In the genomic region with DNA sequence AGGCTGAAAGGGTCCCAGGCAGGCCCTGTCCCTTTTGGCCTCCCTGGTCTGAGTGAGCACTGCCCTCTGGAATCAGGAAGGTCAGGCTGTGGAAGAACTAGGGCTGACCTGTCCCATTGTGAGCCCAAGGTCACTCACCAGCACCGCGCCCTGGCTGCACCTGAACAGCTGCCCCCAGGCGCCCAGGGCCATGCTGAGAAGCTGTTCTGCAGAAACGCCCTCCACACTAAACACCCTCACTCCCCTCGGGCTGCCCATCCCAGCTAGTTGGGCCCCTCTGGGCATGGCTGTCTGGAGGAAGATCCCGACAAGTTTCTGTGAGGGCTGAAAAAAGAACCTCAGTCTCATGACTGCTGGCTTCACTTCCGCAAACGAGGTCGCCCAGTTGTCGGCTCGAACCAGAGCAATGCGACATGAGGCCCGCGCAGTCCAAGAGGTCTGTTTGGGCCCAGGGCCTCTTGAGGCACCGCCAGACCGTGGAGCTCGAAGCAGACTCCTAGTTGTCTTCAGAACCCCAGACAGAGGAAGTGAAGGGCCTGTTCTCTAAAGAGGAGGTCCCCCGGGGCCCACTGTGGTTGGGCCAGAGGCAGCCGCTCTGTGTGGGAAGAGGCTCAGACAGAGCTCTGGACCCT, we compare ENCODE assay signal across 1 cellular context.
TF ChIP-seq lines count a peak whose summit lies in the region.

No MANE protein-coding gene starts in this region.

TF ChIP-seq in HepG2, 621 proteins besides CTCF, POLR2A, EP300 and RAD21 (continued from another document):
- TF ChIP-seq, protein P1, sequence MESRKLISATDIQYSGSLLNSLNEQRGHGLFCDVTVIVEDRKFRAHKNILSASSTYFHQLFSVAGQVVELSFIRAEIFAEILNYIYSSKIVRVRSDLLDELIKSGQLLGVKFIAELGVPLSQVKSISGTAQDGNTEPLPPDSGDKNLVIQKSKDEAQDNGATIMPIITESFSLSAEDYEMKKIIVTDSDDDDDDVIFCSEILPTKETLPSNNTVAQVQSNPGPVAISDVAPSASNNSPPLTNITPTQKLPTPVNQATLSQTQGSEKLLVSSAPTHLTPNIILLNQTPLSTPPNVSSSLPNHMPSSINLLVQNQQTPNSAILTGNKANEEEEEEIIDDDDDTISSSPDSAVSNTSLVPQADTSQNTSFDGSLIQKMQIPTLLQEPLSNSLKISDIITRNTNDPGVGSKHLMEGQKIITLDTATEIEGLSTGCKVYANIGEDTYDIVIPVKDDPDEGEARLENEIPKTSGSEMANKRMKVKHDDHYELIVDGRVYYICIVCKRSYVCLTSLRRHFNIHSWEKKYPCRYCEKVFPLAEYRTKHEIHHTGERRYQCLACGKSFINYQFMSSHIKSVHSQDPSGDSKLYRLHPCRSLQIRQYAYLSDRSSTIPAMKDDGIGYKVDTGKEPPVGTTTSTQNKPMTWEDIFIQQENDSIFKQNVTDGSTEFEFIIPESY (CRISPR knock-in tag; IDR thresholded peaks at IDR 0.05), result peak; percentile 83
- 0 out of 2 replicates have a peak, but pooled peaks have one; percentile 21 for TF ChIP-seq POGZ (CRISPR knock-in tag; IDR thresholded peaks at IDR 0.05)
- TF ChIP-seq, protein P2, sequence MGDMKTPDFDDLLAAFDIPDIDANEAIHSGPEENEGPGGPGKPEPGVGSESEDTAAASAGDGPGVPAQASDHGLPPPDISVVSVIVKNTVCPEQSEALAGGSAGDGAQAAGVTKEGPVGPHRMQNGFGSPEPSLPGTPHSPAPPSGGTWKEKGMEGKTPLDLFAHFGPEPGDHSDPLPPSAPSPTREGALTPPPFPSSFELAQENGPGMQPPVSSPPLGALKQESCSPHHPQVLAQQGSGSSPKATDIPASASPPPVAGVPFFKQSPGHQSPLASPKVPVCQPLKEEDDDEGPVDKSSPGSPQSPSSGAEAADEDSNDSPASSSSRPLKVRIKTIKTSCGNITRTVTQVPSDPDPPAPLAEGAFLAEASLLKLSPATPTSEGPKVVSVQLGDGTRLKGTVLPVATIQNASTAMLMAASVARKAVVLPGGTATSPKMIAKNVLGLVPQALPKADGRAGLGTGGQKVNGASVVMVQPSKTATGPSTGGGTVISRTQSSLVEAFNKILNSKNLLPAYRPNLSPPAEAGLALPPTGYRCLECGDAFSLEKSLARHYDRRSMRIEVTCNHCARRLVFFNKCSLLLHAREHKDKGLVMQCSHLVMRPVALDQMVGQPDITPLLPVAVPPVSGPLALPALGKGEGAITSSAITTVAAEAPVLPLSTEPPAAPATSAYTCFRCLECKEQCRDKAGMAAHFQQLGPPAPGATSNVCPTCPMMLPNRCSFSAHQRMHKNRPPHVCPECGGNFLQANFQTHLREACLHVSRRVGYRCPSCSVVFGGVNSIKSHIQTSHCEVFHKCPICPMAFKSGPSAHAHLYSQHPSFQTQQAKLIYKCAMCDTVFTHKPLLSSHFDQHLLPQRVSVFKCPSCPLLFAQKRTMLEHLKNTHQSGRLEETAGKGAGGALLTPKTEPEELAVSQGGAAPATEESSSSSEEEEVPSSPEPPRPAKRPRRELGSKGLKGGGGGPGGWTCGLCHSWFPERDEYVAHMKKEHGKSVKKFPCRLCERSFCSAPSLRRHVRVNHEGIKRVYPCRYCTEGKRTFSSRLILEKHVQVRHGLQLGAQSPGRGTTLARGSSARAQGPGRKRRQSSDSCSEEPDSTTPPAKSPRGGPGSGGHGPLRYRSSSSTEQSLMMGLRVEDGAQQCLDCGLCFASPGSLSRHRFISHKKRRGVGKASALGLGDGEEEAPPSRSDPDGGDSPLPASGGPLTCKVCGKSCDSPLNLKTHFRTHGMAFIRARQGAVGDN (CRISPR knock-in tag; IDR thresholded peaks at IDR 0.05), result peak; percentile 40
- TF ChIP-seq, protein P3, sequence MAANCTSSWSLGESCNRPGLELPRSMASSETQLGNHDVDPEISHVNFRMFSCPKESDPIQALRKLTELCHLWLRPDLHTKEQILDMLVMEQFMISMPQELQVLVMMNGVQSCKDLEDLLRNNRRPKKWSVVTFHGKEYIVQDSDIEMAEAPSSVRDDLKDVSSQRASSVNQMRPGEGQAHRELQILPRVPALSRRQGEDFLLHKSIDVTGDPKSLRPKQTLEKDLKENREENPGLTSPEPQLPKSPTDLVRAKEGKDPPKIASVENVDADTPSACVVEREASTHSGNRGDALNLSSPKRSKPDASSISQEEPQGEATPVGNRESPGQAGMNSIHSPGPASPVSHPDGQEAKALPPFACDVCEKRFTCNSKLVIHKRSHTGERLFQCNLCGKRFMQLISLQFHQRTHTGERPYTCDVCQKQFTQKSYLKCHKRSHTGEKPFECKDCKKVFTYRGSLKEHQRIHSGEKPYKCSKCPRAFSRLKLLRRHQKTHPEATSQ (CRISPR knock-in tag; IDR thresholded peaks at IDR 0.05; ENCODE audit: borderline replicate concordance), result no peak
TF ChIP-seq in HepG2: peak in this region for 11.
